Comparison of ENCODE assay signal across 8 cellular contexts in the genomic region with DNA sequence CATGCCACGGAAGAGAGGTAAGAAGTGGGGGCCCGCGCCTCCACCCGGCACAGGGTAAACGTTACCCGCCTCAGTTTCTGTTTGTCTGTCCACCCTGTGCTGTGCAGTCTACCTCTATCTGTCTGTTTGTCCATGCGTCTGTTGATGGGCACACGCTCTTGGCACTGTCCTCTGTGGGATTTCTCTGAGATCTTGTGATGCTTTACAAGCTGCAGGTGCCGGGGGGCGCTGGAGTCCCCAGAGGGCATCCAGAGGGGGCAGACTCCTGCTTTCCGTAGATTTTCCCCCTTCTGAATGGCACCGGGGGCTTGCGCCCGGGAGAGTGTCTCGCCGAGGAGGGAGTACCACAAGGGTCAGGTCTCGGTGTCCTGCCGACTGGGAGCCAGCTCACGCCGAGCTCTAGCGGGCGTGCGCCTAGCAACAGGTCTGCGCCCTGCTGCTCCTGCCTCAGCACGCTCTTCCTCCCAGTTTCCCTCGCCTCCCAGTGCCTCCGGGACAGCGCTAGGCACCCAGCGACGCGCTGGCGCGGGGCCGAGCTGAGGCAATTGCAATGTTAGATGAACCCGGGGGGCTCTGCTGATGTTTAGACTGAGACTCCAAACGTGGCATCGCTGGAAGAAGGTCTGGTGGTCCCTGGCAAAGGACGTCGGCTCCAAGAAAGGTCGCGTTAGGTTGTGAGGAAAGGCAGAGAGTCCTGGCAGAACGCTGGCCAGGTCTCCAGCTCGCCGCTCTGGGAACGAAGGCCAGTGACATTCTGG. TPM values are rescaled to one million over a fixed set of nuclear protein-coding genes. Genes with fewer than 3 reads are reported as not detected.
DNase-seq lines count a peak whose midpoint lies in the region; ATAC-seq and TF ChIP-seq lines count a peak whose summit lies in the region.

No MANE protein-coding gene starts in this region.

- ATAC-seq in CD4-positive, alpha-beta T cell (ENCODE audit: poor library complexity), result no peak
- no peak for ATAC-seq in stimulated activated effector memory CD8-positive, alpha-beta T cell treated with anti-CD3 and anti-CD28 coated beads, Interleukin-12 subunit alpha, Interleukin-12 subunit beta, amount 100 ng/mL, for 72 hours
- ATAC-seq in GM19324 (IDR thresholded peaks at IDR 0.05; ENCODE audit: low FRiP score, unreplicated experiment) (no peak), HG02798 (IDR thresholded peaks at IDR 0.05; ENCODE audit: poor library complexity, unreplicated experiment) (no peak), GM19463 (IDR thresholded peaks at IDR 0.05; ENCODE audit: unreplicated experiment) (no peak)

- CTCF ChIA-PET in CD4-positive, alpha-beta T cell (lab: Charles Lee), result no interaction called here

- DNase-seq in CD4-positive, alpha-beta T cell, result no peak
- no peak for DNase-seq in ascending aorta (ENCODE audit: low spot score in 2 of 2)
- peak in 1 of 2 donors; percentile 51 for DNase-seq in stimulated activated effector memory CD8-positive, alpha-beta T cell treated with anti-CD3 and anti-CD28 coated beads, Interleukin-12 subunit alpha, Interleukin-12 subunit beta, amount 100 ng/mL, for 72 hours (ENCODE audit: low spot score in 2 of 2)

- no peaks in the 10 kb centered on the region for H3K9me3 Mint-ChIP-seq in CD4-positive, alpha-beta T cell
- no peaks in the 10 kb centered on the region for H3K9me3 Mint-ChIP-seq in stimulated activated effector memory CD8-positive, alpha-beta T cell treated with anti-CD3 and anti-CD28 coated beads, Interleukin-12 subunit alpha, Interleukin-12 subunit beta, amount 100 ng/mL, for 72 hours

- H3K4me1 ChIP-seq in HUES64 (ENCODE audit: insufficient read depth, low read length) (0 out of 2 replicates have a peak, but pooled peaks cover 5% of the 10 kb centered on the region), ascending aorta (peaks cover 14 to 21% of the 10 kb centered on the region in 2 donors)

- H3K36me3 Mint-ChIP-seq in CD4-positive, alpha-beta T cell (ENCODE audit: low read depth), result no peaks in the 10 kb centered on the region
- H3K36me3 Mint-ChIP-seq in stimulated activated effector memory CD8-positive, alpha-beta T cell treated with anti-CD3 and anti-CD28 coated beads, Interleukin-12 subunit alpha, Interleukin-12 subunit beta, amount 100 ng/mL, for 72 hours, result no peaks in the 10 kb centered on the region

- H3K4me1 Mint-ChIP-seq in CD4-positive, alpha-beta T cell (ENCODE audit: low read depth), result peaks cover 12% of the 10 kb centered on the region
- peaks cover 9% of the 10 kb centered on the region for H3K4me1 Mint-ChIP-seq in stimulated activated effector memory CD8-positive, alpha-beta T cell treated with anti-CD3 and anti-CD28 coated beads, Interleukin-12 subunit alpha, Interleukin-12 subunit beta, amount 100 ng/mL, for 72 hours

- intact Hi-C loops in CD4-positive, alpha-beta T cell (cut with DNase I, micrococcal nuclease), result loop anchor here in 1 of 2 experiments (5.0 kb wide), 1 partner anchor 213 kb away; no protein-coding TSS in a partner anchor
- intact Hi-C loops in ascending aorta (cut with DNase I), result loop anchor here (2.0 kb wide), 1 partner anchor 189 kb away; no protein-coding TSS in a partner anchor

- POLR2A ChIA-PET in CD4-positive, alpha-beta T cell (lab: Charles Lee), result no interaction called here

- H3K27ac ChIP-seq in CD4-positive, alpha-beta T cell (ENCODE audit: low read depth, low read length), result no peak overlapping the region
- H3K27ac ChIP-seq in HUES64 (ENCODE audit: low read depth, low read length) (no peak overlapping the region), ascending aorta (no peak overlapping the region)

- H3K27ac Mint-ChIP-seq in CD4-positive, alpha-beta T cell, result no peak overlapping the region
- no peak overlapping the region for H3K27ac Mint-ChIP-seq in stimulated activated effector memory CD8-positive, alpha-beta T cell treated with anti-CD3 and anti-CD28 coated beads, Interleukin-12 subunit alpha, Interleukin-12 subunit beta, amount 100 ng/mL, for 72 hours

- peaks cover 67% of the 10 kb centered on the region for H3K27me3 Mint-ChIP-seq in CD4-positive, alpha-beta T cell

- H3K9me3 ChIP-seq in CD4-positive, alpha-beta T cell (ENCODE audit: control insufficient read depth, low read length), result no peaks in the 10 kb centered on the region
- H3K9me3 ChIP-seq in HUES64 (ENCODE audit: insufficient read depth, low read depth, low read length) (no peaks in the 10 kb centered on the region), ascending aorta (no peaks in the 10 kb centered on the region), iPS-18c (ENCODE audit: control insufficient read depth, insufficient read depth, low read length) (no peaks in the 10 kb centered on the region)

- H3K27me3 ChIP-seq in CD4-positive, alpha-beta T cell (ENCODE audit: control insufficient read depth, insufficient read depth, low read length), result peaks cover 50% of the 10 kb centered on the region
- H3K27me3 ChIP-seq in HUES64 (ENCODE audit: insufficient read depth, low read length) (peaks cover 60% of the 10 kb centered on the region), ascending aorta (no peaks in the 10 kb centered on the region)

- WGBS in HUES64, result 3% methylated on average over 45 of the region's 45 CpGs

- no peak overlapping the region for H3K9ac ChIP-seq in HUES64 (ENCODE audit: low read depth, low read length)

- H3K36me3 ChIP-seq in HUES64 (ENCODE audit: insufficient read depth, low read length) (no peaks in the 10 kb centered on the region), ascending aorta (no peaks in the 10 kb centered on the region)

- peak overlapping the region; percentile 4 for H3K4me3 Mint-ChIP-seq in CD4-positive, alpha-beta T cell
- peak overlapping the region; percentile 46 for H3K4me3 Mint-ChIP-seq in stimulated activated effector memory CD8-positive, alpha-beta T cell treated with anti-CD3 and anti-CD28 coated beads, Interleukin-12 subunit alpha, Interleukin-12 subunit beta, amount 100 ng/mL, for 72 hours

- TF ChIP-seq CTCF in CD4-positive, alpha-beta T cell (IDR thresholded peaks at IDR 0.05), result no peak
- no peak for TF ChIP-seq CTCF in ascending aorta (IDR thresholded peaks at IDR 0.05)

- H3K4me3 ChIP-seq in HUES64 (ENCODE audit: low read length) (peak overlapping the region; percentile 52), ascending aorta (peak overlapping the region; percentile 61 to 67), iPS-18c (ENCODE audit: insufficient read depth, low read depth, low read length) (peak overlapping the region; percentile 50)

RNA-seq across cellular contexts. Expression of gene CEMIP, which starts 0.7 kb away (rescaled TPM):
- not detected for total RNA-seq in CD4-positive, alpha-beta T cell
- 0.10 TPM for polyA plus RNA-seq in HUES64 (2013, experiment 1 of 2)
- polyA plus RNA-seq in HUES64 (2013, experiment 2 of 2), result 0.19 TPM
- total RNA-seq in ascending aorta, result not detected
